ENCODE assay signal across 14 cellular contexts in the genomic region with DNA sequence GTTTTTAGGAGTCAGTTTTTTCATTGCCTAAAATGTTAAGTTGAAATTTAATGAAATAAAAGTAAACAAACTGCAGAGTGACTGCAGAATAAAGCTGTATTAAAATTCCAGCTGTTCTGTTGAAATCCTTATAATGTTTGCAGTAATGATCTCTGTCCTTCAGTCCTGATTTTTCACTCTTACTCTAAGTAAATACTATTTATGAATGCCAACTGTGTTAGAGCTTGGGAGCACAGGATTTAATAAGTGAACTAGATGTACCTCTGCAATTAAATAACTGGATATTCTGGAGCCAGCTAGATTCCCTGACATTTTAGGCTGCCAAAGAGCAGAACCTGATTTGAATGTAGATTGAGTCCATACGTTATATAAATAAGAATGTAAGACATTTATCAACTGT. TPM values are rescaled to one million over a fixed set of nuclear protein-coding genes. Genes with fewer than 3 reads are reported as not detected.
"Had no signal": no experiment of that assay in that cellular context is flagged by ENCODE, and none has a peak within 500 bp of the region (broad histone marks: within the 10 kb centered on the region; RNA-seq: fewer than 3 reads in every experiment).

No MANE protein-coding gene starts in this region.

RNA-seq across cellular contexts. Expression of a gene that starts 7.9 kb away (rescaled TPM):
- total RNA-seq: activated CD4-positive, alpha-beta memory T cell treated with anti-CD3 and anti-CD28 coated beads for 36 hours; activated CD4-positive, alpha-beta memory T cell treated with anti-CD3 and anti-CD28 coated beads, Interleukin-2, amount 10 ng/mL, durations not matched to agents 7 days and 5 days; activated CD4-positive, alpha-beta T cell treated with anti-CD3 and anti-CD28 coated beads for 36 hours; activated CD4-positive, alpha-beta T cell treated with anti-CD3 and anti-CD28 coated beads, Interleukin-2, amount 10 ng/mL, durations not matched to agents 24 days and 14 days; activated CD8-positive, alpha-beta memory T cell treated with anti-CD3 and anti-CD28 coated beads for 36 hours; activated CD8-positive, alpha-beta memory T cell treated with anti-CD3 and anti-CD28 coated beads, Interleukin-2, amount 10 ng/mL, durations not matched to agents 7 days and 5 days; activated CD8-positive, alpha-beta T cell treated with anti-CD3 and anti-CD28 coated beads for 36 hours; activated CD8-positive, alpha-beta T cell treated with anti-CD3 and anti-CD28 coated beads, Interleukin-2, amount 10 ng/mL, durations not matched to agents 7 days and 5 days; T-cell; T-helper 1 cell treated with Interleukin-12 subunit alpha and Interleukin-12 subunit beta and Interleukin-4 antibody, amounts not matched to agents 30 ng/mL and 1 ng/mL, for 36 hours; T-helper 17 cell; T-helper 2 cell treated with Interferon-gamma antibody and Interleukin-4, amounts not matched to agents 100 ng/mL and 5 ng/mL, for 36 hours; WTC11 had no signal

RNA-seq across cellular contexts. Expression of a gene that starts 51.4 kb away (rescaled TPM):
- total RNA-seq: activated CD4-positive, alpha-beta memory T cell treated with anti-CD3 and anti-CD28 coated beads, Interleukin-2, amount 10 ng/mL, durations not matched to agents 7 days and 5 days; activated CD4-positive, alpha-beta T cell treated with anti-CD3 and anti-CD28 coated beads for 36 hours; activated CD4-positive, alpha-beta T cell treated with anti-CD3 and anti-CD28 coated beads, Interleukin-2, amount 10 ng/mL, durations not matched to agents 24 days and 14 days; activated CD4-positive, alpha-beta T cell treated with anti-CD3 and anti-CD28 coated beads, Interleukin-2, amount 10 ng/mL, durations not matched to agents 7 days and 5 days; activated CD8-positive, alpha-beta memory T cell treated with anti-CD3 and anti-CD28 coated beads, Interleukin-2, amount 10 ng/mL, durations not matched to agents 7 days and 5 days; activated CD8-positive, alpha-beta T cell treated with anti-CD3 and anti-CD28 coated beads for 36 hours; T-helper 17 cell; WTC11 had no signal
